In genomic region chr5:127031147-127031862, GRCh38 we compare ENCODE assay signal across 1 cellular context.
TF ChIP-seq lines count a peak whose summit lies in the region.

No MANE protein-coding gene starts in this region.

TF ChIP-seq in K562, 482 proteins besides CTCF, POLR2A, EP300 and RAD21 (continued from another document and continues in another):
- 0 out of 2 replicates have a peak, but pooled peaks have one; percentile 4 for TF ChIP-seq USF1 (CRISPR knock-in tag; IDR thresholded peaks at IDR 0.05)
- TF ChIP-seq SMARCB1 (IDR thresholded peaks at IDR 0.05; ENCODE audit: insufficient read length, low read depth) = no peak
- TF ChIP-seq ZNF318 (IDR thresholded peaks at IDR 0.05; ENCODE audit: borderline replicate concordance in 1 of 2, low read depth in 1 of 2) = no peak
- no peak for TF ChIP-seq ZNF174 (CRISPR knock-in tag; IDR thresholded peaks at IDR 0.05)
- TF ChIP-seq ZNF586 (CRISPR knock-in tag; conservative IDR thresholded peaks at IDR 0.05) = no peak
- no peak for TF ChIP-seq ZNF445 (CRISPR knock-in tag; IDR thresholded peaks at IDR 0.05; ENCODE audit: low read depth)
- no peak for TF ChIP-seq PYGO2 (tag; IDR thresholded peaks at IDR 0.05)
- TF ChIP-seq MXD1 (CRISPR knock-in tag; IDR thresholded peaks at IDR 0.05; ENCODE audit: borderline replicate concordance, poor library complexity, severe bottlenecking) = no peak
- no peak for TF ChIP-seq KDM1A (IDR thresholded peaks at IDR 0.05)
- no peak for TF ChIP-seq NONO (IDR thresholded peaks at IDR 0.05; ENCODE audit: low read depth in 2 of 2, low read length in 1 of 2)
- TF ChIP-seq NEUROD1 (IDR thresholded peaks at IDR 0.05; ENCODE audit: borderline replicate concordance, low read depth, low read length, partially characterized antibody) = no peak
- no peak for TF ChIP-seq TGIF2 (CRISPR knock-in tag; IDR thresholded peaks at IDR 0.05)
- TF ChIP-seq ZNF518B (CRISPR knock-in tag; IDR thresholded peaks at IDR 0.05) = no peak
- no peak for TF ChIP-seq ZNF668 (CRISPR knock-in tag; IDR thresholded peaks at IDR 0.05)
- no peak for TF ChIP-seq BRD9 (IDR thresholded peaks at IDR 0.05; ENCODE audit: low read depth, partially characterized antibody)
- TF ChIP-seq ZNF253 (CRISPR knock-in tag; conservative IDR thresholded peaks at IDR 0.05) = no peak
- TF ChIP-seq ETV1 (tag; conservative IDR thresholded peaks at IDR 0.05; ENCODE audit: low read depth) = no peak; the same call in 1 of the 2 replicates
- TF ChIP-seq ZNF696 (CRISPR knock-in tag; conservative IDR thresholded peaks at IDR 0.05) = no peak
- no peak for TF ChIP-seq JUND (IDR thresholded peaks at IDR 0.05; ENCODE audit: borderline replicate concordance, low read depth, low read length)
- no peak for TF ChIP-seq JUND (tag; IDR thresholded peaks at IDR 0.05; ENCODE audit: borderline replicate concordance, low read depth, low read length)
- no peak for TF ChIP-seq GTF3C2 (IDR thresholded peaks at IDR 0.05; ENCODE audit: borderline replicate concordance, extremely low read depth, insufficient read length)
- no peak for TF ChIP-seq MECOM (CRISPR knock-in tag; IDR thresholded peaks at IDR 0.05)
- TF ChIP-seq NFRKB (IDR thresholded peaks at IDR 0.05; ENCODE audit: low read depth) = 0 out of 2 replicates have a peak, but pooled peaks have one; percentile 10
- TF ChIP-seq ZNF124 (CRISPR knock-in tag; IDR thresholded peaks at IDR 0.05) = no peak
- TF ChIP-seq, protein P1, sequence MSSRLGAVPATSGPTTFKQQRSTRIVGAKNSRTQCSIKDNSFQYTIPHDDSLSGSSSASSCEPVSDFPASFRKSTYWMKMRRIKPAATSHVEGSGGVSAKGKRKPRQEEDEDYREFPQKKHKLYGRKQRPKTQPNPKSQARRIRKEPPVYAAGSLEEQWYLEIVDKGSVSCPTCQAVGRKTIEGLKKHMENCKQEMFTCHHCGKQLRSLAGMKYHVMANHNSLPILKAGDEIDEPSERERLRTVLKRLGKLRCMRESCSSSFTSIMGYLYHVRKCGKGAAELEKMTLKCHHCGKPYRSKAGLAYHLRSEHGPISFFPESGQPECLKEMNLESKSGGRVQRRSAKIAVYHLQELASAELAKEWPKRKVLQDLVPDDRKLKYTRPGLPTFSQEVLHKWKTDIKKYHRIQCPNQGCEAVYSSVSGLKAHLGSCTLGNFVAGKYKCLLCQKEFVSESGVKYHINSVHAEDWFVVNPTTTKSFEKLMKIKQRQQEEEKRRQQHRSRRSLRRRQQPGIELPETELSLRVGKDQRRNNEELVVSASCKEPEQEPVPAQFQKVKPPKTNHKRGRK (tag; IDR thresholded peaks at IDR 0.05) = no peak
- no peak for TF ChIP-seq ZNF239 (CRISPR knock-in tag; IDR thresholded peaks at IDR 0.05)
- TF ChIP-seq ZNF79 (CRISPR knock-in tag; IDR thresholded peaks at IDR 0.05; ENCODE audit: low read depth) = no peak
- no peak for TF ChIP-seq SMARCC2 (IDR thresholded peaks at IDR 0.05; ENCODE audit: low read depth)
- TF ChIP-seq ARID3A (IDR thresholded peaks at IDR 0.05; ENCODE audit: borderline replicate concordance, low read depth, low read length) = no peak
- TF ChIP-seq ZNF175 (CRISPR knock-in tag; IDR thresholded peaks at IDR 0.05; ENCODE audit: low read depth) = no peak
- TF ChIP-seq LARP7 (IDR thresholded peaks at IDR 0.05) = no peak
- no peak for TF ChIP-seq HNRNPUL1 (IDR thresholded peaks at IDR 0.05; ENCODE audit: low read length)
- no peak for TF ChIP-seq MEF2D (tag; conservative IDR thresholded peaks at IDR 0.05; ENCODE audit: low read depth)
- no peak for TF ChIP-seq PML (IDR thresholded peaks at IDR 0.05; ENCODE audit: low read length)
- peak; percentile 53; the same call in 1 of the 2 replicates for TF ChIP-seq TFAP4 (CRISPR knock-in tag; IDR thresholded peaks at IDR 0.05; ENCODE audit: borderline replicate concordance)
